In genomic region chr10:61050120-61050745, GRCh38 we compare ENCODE assay signal across 8 cellular contexts.
"Had no signal": no experiment of that assay in that cellular context is flagged by ENCODE, and none has a peak within 500 bp of the region (broad histone marks: within the 10 kb centered on the region; RNA-seq: fewer than 3 reads in every experiment).

No MANE protein-coding gene starts in this region.

- H3K4me2 ChIP-seq: GM23338, KMS-11 had no signal

- FAIRE-seq: HTR-8/SVneo had no signal

- H3K9me3 ChIP-seq: HAP-1 had no signal

- ATAC-seq: GM23338, HCT116 had no signal

- H3K36me3 ChIP-seq: HAP-1 had no signal

- H2AFZ ChIP-seq: GM23338 had no signal

- H3K9ac ChIP-seq: KMS-11 had no signal

- H3K4me3 ChIP-seq: GM23338, HAP-1 had no signal

- DNase-seq: H7, HFFc6, KBM-7 had no signal

- H3K27ac ChIP-seq: KMS-11 had no signal
